In genomic region chr9:37925006-37925405, GRCh38 we compare ENCODE assay signal across 2 cellular contexts.
TF ChIP-seq lines count a peak whose summit lies in the region.

No MANE protein-coding gene starts in this region.

TF ChIP-seq in H1, 55 proteins besides CTCF, POLR2A, EP300 and RAD21 (continues in another document):
- TF ChIP-seq CEBPB (IDR thresholded peaks at IDR 0.05; ENCODE audit: low read depth, low read length) = no peak
- TF ChIP-seq ASH2L (IDR thresholded peaks at IDR 0.05; ENCODE audit: low read length) = no peak
- no peak for TF ChIP-seq TEAD4 (IDR thresholded peaks at IDR 0.05; ENCODE audit: low read depth, low read length)
- TF ChIP-seq KDM4A (IDR thresholded peaks at IDR 0.05; ENCODE audit: low read depth, low read length, severe bottlenecking) = no peak
- no peak for TF ChIP-seq CHD7 (IDR thresholded peaks at IDR 0.05; ENCODE audit: insufficient replicate concordance, low read length)
- TF ChIP-seq MAX (IDR thresholded peaks at IDR 0.05) = no peak
- no peak for TF ChIP-seq CTBP2 (IDR thresholded peaks at IDR 0.05; ENCODE audit: borderline replicate concordance, insufficient read depth, insufficient read length, low read length)
- no peak for TF ChIP-seq KDM5A (IDR thresholded peaks at IDR 0.05; ENCODE audit: low read length)
- no peak for TF ChIP-seq SRF (IDR thresholded peaks at IDR 0.05; ENCODE audit: low read depth, low read length)
- no peak for TF ChIP-seq FOSL1 (IDR thresholded peaks at IDR 0.05; ENCODE audit: insufficient read depth, low read depth, low read length)
- no peak for TF ChIP-seq SIX5 (IDR thresholded peaks at IDR 0.05; ENCODE audit: low read depth, low read length)
- TF ChIP-seq HDAC6 (IDR thresholded peaks at IDR 0.05; ENCODE audit: low read depth, low read length) = no peak
- no peak for TF ChIP-seq POU5F1 (IDR thresholded peaks at IDR 0.05; ENCODE audit: low read depth, low read length)
- no peak for TF ChIP-seq TAF7 (optimal IDR thresholded peaks at IDR 0.05; ENCODE audit: borderline replicate concordance, low read depth, low read length)
- TF ChIP-seq BACH1 (IDR thresholded peaks at IDR 0.05; ENCODE audit: low read length) = no peak
- no peak for TF ChIP-seq SAP30 (IDR thresholded peaks at IDR 0.05; ENCODE audit: insufficient read depth, insufficient replicate concordance, low read length)
- TF ChIP-seq SP2 (IDR thresholded peaks at IDR 0.05; ENCODE audit: low read length) = no peak
- no peak for TF ChIP-seq USF2 (IDR thresholded peaks at IDR 0.05; ENCODE audit: low read length)
- TF ChIP-seq HDAC2 (IDR thresholded peaks at IDR 0.05; ENCODE audit: borderline replicate concordance in 1 of 2, low read depth in 2 of 2, low read length in 2 of 2) = no peak

TF ChIP-seq in neural cell, 6 proteins besides CTCF, POLR2A, EP300 and RAD21:
- TF ChIP-seq SMC3 (conservative IDR thresholded peaks at IDR 0.05; ENCODE audit: poor library complexity) (no peak), EZH2 (IDR thresholded peaks at IDR 0.05; ENCODE audit: borderline replicate concordance, insufficient read depth, low read length, poor library complexity, severe bottlenecking) (no peak), REST (IDR thresholded peaks at IDR 0.05; ENCODE audit: borderline replicate concordance) (no peak), POLR2AphosphoS5 (IDR thresholded peaks at IDR 0.05) (no peak), TAF1 (IDR thresholded peaks at IDR 0.05; ENCODE audit: low read depth) (no peak), MXI1 (conservative IDR thresholded peaks at IDR 0.05; ENCODE audit: poor library complexity, severe bottlenecking) (no peak)
